Comparison of ENCODE assay signal across 25 cellular contexts in genomic region chr13:60411983-60412382, GRCh38.
"Had no signal": no experiment of that assay in that cellular context is flagged by ENCODE, and none has a peak within 500 bp of the region (broad histone marks: within the 10 kb centered on the region; RNA-seq: fewer than 3 reads in every experiment).

No MANE protein-coding gene starts in this region.

- H3K27me3 Mint-ChIP-seq: activated B cell treated with CpG ODN at 0.5 μM for 24 hours; activated CD4-positive, alpha-beta T cell treated with anti-CD3 and anti-CD28 coated beads for 36 hours; activated naive CD8-positive, alpha-beta T cell treated with anti-CD3 and anti-CD28 coated beads for 36 hours; dendritic cell treated with granulocyte-macrophage colony-stimulating factor and Interleukin-4, amounts not matched to agents 40 ng/mL and 50 ng/mL, for 4 days; natural killer cell treated with Interleukin-12 subunit alpha and Interleukin-12 subunit beta and Interleukin-15 and Interleukin-18, amount 100 ng/mL, for 72 hours; type B pancreatic cell had no signal

- H3K9me3 Mint-ChIP-seq: activated T-cell treated with anti-CD3 and anti-CD28 coated beads, Interleukin-2, amount 50 U/mL, for 4 hours; natural killer cell treated with Interleukin-12 subunit alpha and Interleukin-12 subunit beta and Interleukin-15 and Interleukin-18, amount 100 ng/mL, for 72 hours; type B pancreatic cell had no signal

- H3K27ac Mint-ChIP-seq: activated B cell treated with CpG ODN at 0.5 μM for 24 hours; activated CD4-positive, alpha-beta T cell treated with anti-CD3 and anti-CD28 coated beads for 36 hours; activated naive CD8-positive, alpha-beta T cell treated with anti-CD3 and anti-CD28 coated beads for 36 hours; dendritic cell treated with granulocyte-macrophage colony-stimulating factor and Interleukin-4, amounts not matched to agents 40 ng/mL and 50 ng/mL, for 4 days; natural killer cell treated with Interleukin-12 subunit alpha and Interleukin-12 subunit beta and Interleukin-15 and Interleukin-18, amount 100 ng/mL, for 72 hours; type B pancreatic cell had no signal

- H3K36me3 ChIP-seq: prostate gland, spleen, thoracic aorta, vagina had no signal

- H3K4me3 ChIP-seq: body of pancreas, left lung, lung, prostate gland, spleen, thoracic aorta, vagina had no signal

- H3K4me3 Mint-ChIP-seq: activated B cell treated with CpG ODN at 0.5 μM for 24 hours; activated CD4-positive, alpha-beta T cell treated with anti-CD3 and anti-CD28 coated beads for 36 hours; activated naive CD8-positive, alpha-beta T cell treated with anti-CD3 and anti-CD28 coated beads for 36 hours; activated T-cell treated with anti-CD3 and anti-CD28 coated beads, Interleukin-2, amount 50 U/mL, for 4 hours; dendritic cell treated with granulocyte-macrophage colony-stimulating factor and Interleukin-4, amounts not matched to agents 40 ng/mL and 50 ng/mL, for 4 days; natural killer cell treated with Interleukin-12 subunit alpha and Interleukin-12 subunit beta and Interleukin-15 and Interleukin-18, amount 100 ng/mL, for 72 hours; type B pancreatic cell had no signal

- H3K9me3 ChIP-seq: body of pancreas, left lung, prostate gland, thoracic aorta, vagina had no signal

- DNase-seq: activated B cell treated with CpG ODN at 0.5 μM for 24 hours; activated CD4-positive, alpha-beta T cell treated with anti-CD3 and anti-CD28 coated beads for 36 hours; activated CD4-positive, alpha-beta T cell treated with anti-CD3 and anti-CD28 coated beads, Interleukin-2, amount 50 U/mL, for 4 hours; activated CD8-positive, alpha-beta memory T cell treated with anti-CD3 and anti-CD28 coated beads, Interleukin-2, amount 50 U/mL, for 48 hours; activated naive CD4-positive, alpha-beta T cell treated with Interleukin-2 at 50 U/mL for 16 hours; activated naive CD8-positive, alpha-beta T cell treated with anti-CD3 and anti-CD28 coated beads for 36 hours; activated T-cell treated with anti-CD3 and anti-CD28 coated beads, Interleukin-2, amount 50 U/mL, for 4 hours; amygdala; body of pancreas; effector CD8-positive, alpha-beta T cell; kidney glomerular epithelial cell; left lung; spleen; stimulated activated CD4-positive, alpha-beta T cell treated with anti-CD3 and anti-CD28 coated beads, Interleukin-4, amount 100 ng/mL, for 1 hour; stimulated activated naive CD4-positive, alpha-beta T cell; T-helper 1 cell; T-helper 9 cell had no signal

- H3K4me1 ChIP-seq: prostate gland had no signal

- H3K27ac ChIP-seq: left lung, prostate gland, spleen, thoracic aorta, vagina had no signal

- H3K27me3 ChIP-seq: body of pancreas, left lung, spleen, vagina had no signal

- ATAC-seq: activated T-cell treated with anti-CD3 and anti-CD28 coated beads, Interleukin-2, amount 50 U/mL, for 4 hours; body of pancreas; esophagus mucosa; left lung; natural killer cell treated with Interleukin-12 subunit alpha and Interleukin-12 subunit beta and Interleukin-15 and Interleukin-18, amount 100 ng/mL, for 72 hours had no signal
